Comparison of ENCODE assay signal across 19 cellular contexts in genomic region chr6:40896696-40897095, GRCh38.
DNase-seq lines count a peak whose midpoint lies in the region; ATAC-seq, FAIRE-seq and TF ChIP-seq lines count a peak whose summit lies in the region.
"Had no signal": no experiment of that assay in that cellular context is flagged by ENCODE, and none has a peak within 500 bp of the region (broad histone marks: within the 10 kb centered on the region; RNA-seq: fewer than 3 reads in every experiment).

No MANE protein-coding gene starts in this region.

- no peaks in the 10 kb centered on the region for H3K9me3 ChIP-seq in right cardiac atrium (ENCODE audit: control insufficient read depth, low read length)
- H3K9me3 ChIP-seq in heart right ventricle, result no peaks in the 10 kb centered on the region
- no peaks in the 10 kb centered on the region for H3K9me3 ChIP-seq in endothelial cell of umbilical vein (replicated peaks; ENCODE audit: control insufficient read depth, insufficient read depth, low read length)
- no peaks in the 10 kb centered on the region for H3K9me3 ChIP-seq in neural progenitor cell (ENCODE audit: low read depth)
- H3K9me3 ChIP-seq: Peyer's patch had no signal

- DNase-seq in right cardiac atrium (no peak), heart right ventricle (no peak), endothelial cell of umbilical vein (ENCODE audit: low read depth, low spot score) (peak; percentile 16), neural progenitor cell (ENCODE audit: low spot score) (no peak), NCI-H1092 treated with DMSO at 0.1 percent for 48 hours (lab: John Stamatoyannopoulos, UW) (no peak), middle frontal gyrus (ENCODE audit: extremely low spot score, low spot score) (no peak)
- DNase-seq in activated effector memory CD4-positive, alpha-beta T cell treated with Interleukin-2 at 50 U/mL for 16 hours, result no peak
- DNase-seq: COR-L47, H9, IMR-90, Kasumi-1, NCI-H1930, NCI-H2171, NCI-H446 treated with DMSO at 0.1 percent for 48 hours, NCI-H82, Peyer's patch had no signal

- peaks cover 4% of the 10 kb centered on the region for H3K27me3 Mint-ChIP-seq in neural progenitor cell (ENCODE audit: insufficient read depth, low read depth)

- peak overlapping the region; percentile 43 for H3K27ac Mint-ChIP-seq in neural progenitor cell
- H3K27ac Mint-ChIP-seq: H9 had no signal

- POLR2A ChIA-PET in endothelial cell of umbilical vein (lab: Charles Lee), result no interaction called here

- no peaks in the 10 kb centered on the region for H3F3A ChIP-seq in neural progenitor cell (ENCODE audit: low read depth)

- TF ChIP-seq POLR2A in endothelial cell of umbilical vein (IDR thresholded peaks at IDR 0.05; ENCODE audit: low read depth, low read length), result no peak

- intact Hi-C loops in right cardiac atrium (cut with DNase I) (loop anchor here in 3 of 4 donors (5.0 to 10.0 kb wide), 2 partner anchors 126 to 128 kb away; no protein-coding TSS in a partner anchor), heart right ventricle (cut with DNase I) (loop anchor here in 7 of 10 donors (5.0 kb wide), 4 partner anchors 126 to 171 kb away; no protein-coding TSS in a partner anchor), endothelial cell of umbilical vein (cut with micrococcal nuclease) (no loop called here)

- H3K4me2 ChIP-seq in endothelial cell of umbilical vein (ENCODE audit: insufficient read depth, low read length) (no peak overlapping the region), neural progenitor cell (no peak overlapping the region)

- no peak overlapping the region for H3K9ac ChIP-seq in endothelial cell of umbilical vein (replicated peaks; ENCODE audit: extremely low read depth, insufficient read depth, low read length)
- H3K9ac ChIP-seq in neural progenitor cell, result no peak overlapping the region

- no peaks in the 10 kb centered on the region for H4K20me1 ChIP-seq in endothelial cell of umbilical vein (replicated peaks; ENCODE audit: control insufficient read depth, extremely low read depth, insufficient read depth, low read length)
- H4K20me1 ChIP-seq in neural progenitor cell (ENCODE audit: low read depth), result no peaks in the 10 kb centered on the region

- CTCF ChIA-PET in endothelial cell of umbilical vein (lab: Charles Lee), result interaction anchor here (0.8 to 4.8 kb wide), 5 partner anchors 11 to 132 kb away, joined by 3 to 96 read pairs (median 20); no protein-coding TSS in a partner anchor

- WGBS in right cardiac atrium, result 27% methylated on average over 3 of the region's 3 CpGs
- 51 to 57% methylated on average over 3 of the region's 3 CpGs for WGBS in heart right ventricle, 2 donors

- H3K4me3 ChIP-seq in right cardiac atrium (ENCODE audit: low read length) (no peak overlapping the region), heart right ventricle (no peak overlapping the region), endothelial cell of umbilical vein (replicated peaks in 1 of 3; ENCODE audit: insufficient read depth in 1 of 3, low read depth in 1 of 3, low read length in 3 of 3) (no peak overlapping the region), neural progenitor cell (no peak overlapping the region)
- H3K4me3 ChIP-seq: Peyer's patch had no signal

- TF ChIP-seq CTCF in heart right ventricle (IDR thresholded peaks at IDR 0.05) (no peak), endothelial cell of umbilical vein (IDR thresholded peaks at IDR 0.05; ENCODE audit: extremely low read depth in 1 of 2, insufficient read depth in 1 of 2, low read depth in 1 of 2, low read length in 2 of 2) (no peak), neural progenitor cell (IDR thresholded peaks at IDR 0.05) (no peak)

- H3K9me1 ChIP-seq in endothelial cell of umbilical vein (replicated peaks; ENCODE audit: control insufficient read depth, extremely low read depth, insufficient read depth, low read length), result no peaks in the 10 kb centered on the region

- H3K4me3 Mint-ChIP-seq in neural progenitor cell, result no peak overlapping the region
- H3K4me3 Mint-ChIP-seq: H9 had no signal

- H3K27ac ChIP-seq in right cardiac atrium (ENCODE audit: low read length), result peak overlapping the region; percentile 67
- H3K27ac ChIP-seq in heart right ventricle, result peak overlapping the region in 5 of 10 donors; percentile 11 to 92 (median 51)
- no peak overlapping the region for H3K27ac ChIP-seq in endothelial cell of umbilical vein (ENCODE audit: insufficient read depth, low read depth, low read length)
- no peak overlapping the region for H3K27ac ChIP-seq in neural progenitor cell
- H3K27ac ChIP-seq: C4-2B, Peyer's patch had no signal

- H3K4me1 ChIP-seq in right cardiac atrium (ENCODE audit: control insufficient read depth, insufficient read depth, low read length) (peaks cover 12% of the 10 kb centered on the region), heart right ventricle (peaks cover 0 to 49% (median 25%) of the 10 kb centered on the region in 9 donors), endothelial cell of umbilical vein (ENCODE audit: control insufficient read depth, extremely low read depth, insufficient read depth, low read length) (peaks cover 8% of the 10 kb centered on the region), neural progenitor cell (no peaks in the 10 kb centered on the region)
- H3K4me1 ChIP-seq: Peyer's patch had no signal

- no peak overlapping the region for H2AFZ ChIP-seq in endothelial cell of umbilical vein (ENCODE audit: low read depth, low read length)
- no peak overlapping the region for H2AFZ ChIP-seq in neural progenitor cell (replicated peaks)

- no peaks in the 10 kb centered on the region for H3K36me3 Mint-ChIP-seq in neural progenitor cell

- H3K79me2 ChIP-seq in endothelial cell of umbilical vein (ENCODE audit: control insufficient read depth, insufficient read depth, low read length), result no peaks in the 10 kb centered on the region
- H3K79me2 ChIP-seq in neural progenitor cell (ENCODE audit: low read depth), result no peaks in the 10 kb centered on the region

- H3K27me3 ChIP-seq in right cardiac atrium (ENCODE audit: control insufficient read depth, insufficient read depth) (no peaks in the 10 kb centered on the region), heart right ventricle (no peaks in the 10 kb centered on the region), endothelial cell of umbilical vein (ENCODE audit: control insufficient read depth in 2 of 2, insufficient read depth in 2 of 2, low read length in 2 of 2) (no peaks in the 10 kb centered on the region), neural progenitor cell (no peaks in the 10 kb centered on the region)
- H3K27me3 ChIP-seq: Peyer's patch had no signal

- H3K36me3 ChIP-seq in heart right ventricle (no peaks in the 10 kb centered on the region), endothelial cell of umbilical vein (ENCODE audit: control insufficient read depth in 2 of 2, extremely low read depth in 1 of 2, insufficient read depth in 2 of 2, low read length in 2 of 2) (no peaks in the 10 kb centered on the region), neural progenitor cell (no peaks in the 10 kb centered on the region)
- H3K36me3 ChIP-seq: Peyer's patch had no signal

- ATAC-seq in right cardiac atrium (peak; percentile 10 to 32), heart right ventricle (no peak), GM19324 (IDR thresholded peaks at IDR 0.05; ENCODE audit: low FRiP score, unreplicated experiment) (no peak)

- no peaks in the 10 kb centered on the region for H3K9me3 Mint-ChIP-seq in neural progenitor cell
- H3K9me3 Mint-ChIP-seq: H9 had no signal

- no TSS peak for BruUV-seq in endothelial cell of umbilical vein (replicated peaks; lab: Mats Ljungman, UMichigan)

- H3K4me1 Mint-ChIP-seq in neural progenitor cell, result peaks cover 32% of the 10 kb centered on the region

- no peak for FAIRE-seq in endothelial cell of umbilical vein (lab: Jason Lieb, UNC)
- FAIRE-seq: A204.1 had no signal

- dilution Hi-C loops in endothelial cell of umbilical vein (cut with MboI; ENCODE audit: extremely low pct_ligation_motif_present, low sequenced_read_pairs), result no loop called here

TF ChIP-seq in endothelial cell of umbilical vein, 7 proteins besides CTCF, POLR2A, EP300 and RAD21:
- TF ChIP-seq JUN (IDR thresholded peaks at IDR 0.05; ENCODE audit: borderline replicate concordance, insufficient read depth, insufficient read length, low read depth) (no peak), MYC (IDR thresholded peaks at IDR 0.05; ENCODE audit: low read depth, low read length) (no peak), EZH2 (IDR thresholded peaks at IDR 0.05; ENCODE audit: borderline replicate concordance, low read depth, low read length, severe bottlenecking) (no peak), GATA2 (IDR thresholded peaks at IDR 0.05; ENCODE audit: insufficient read depth, insufficient read length, low read depth, low read length) (no peak), MAX (IDR thresholded peaks at IDR 0.05; ENCODE audit: insufficient read depth, insufficient read length) (no peak), FOS (IDR thresholded peaks at IDR 0.05; ENCODE audit: borderline replicate concordance, insufficient read depth, low read length) (no peak)

Comparison
In these comparisons a context has a peak if more than half of its experiments do, and no peak if none do; other contexts are left out.
1. ATAC-seq: peak in right cardiac atrium (2 of 2); none in heart right ventricle (0 of 8) and GM19324 (single experiment).